In the genomic region with DNA sequence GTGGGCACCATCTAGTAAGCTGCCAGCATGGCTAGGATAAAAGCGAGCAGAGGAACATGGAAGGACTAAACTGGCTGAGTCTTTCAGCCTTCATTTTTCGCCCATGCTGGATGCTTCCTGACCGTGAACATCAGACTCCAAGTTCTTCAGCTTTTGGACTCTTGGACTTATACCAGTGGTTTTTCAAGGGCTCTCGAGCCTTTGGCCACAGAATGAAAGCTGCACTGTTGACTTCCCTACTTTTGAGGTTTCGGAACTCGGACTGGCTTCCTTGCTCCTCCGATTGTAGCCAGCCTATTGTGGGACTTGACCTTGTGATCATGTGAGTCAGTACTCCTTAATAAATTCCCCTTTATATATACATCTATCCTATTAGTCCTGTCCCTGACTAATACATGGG, we compare ENCODE assay signal across 26 cellular contexts.
"Had no signal": no experiment of that assay in that cellular context is flagged by ENCODE, and none has a peak within 500 bp of the region (broad histone marks: within the 10 kb centered on the region; RNA-seq: fewer than 3 reads in every experiment).

No MANE protein-coding gene starts in this region.

- H2AFZ ChIP-seq: neural progenitor cell had no signal

- H3K4me2 ChIP-seq: neural progenitor cell had no signal

- H3K4me3 ChIP-seq: neural progenitor cell, pancreas, prostate gland, right lobe of liver, sigmoid colon, stomach, thoracic aorta, tibial artery, transverse colon, upper lobe of right lung, uterus had no signal

- H3K27me3 ChIP-seq: neural progenitor cell, pancreas, right lobe of liver, sigmoid colon, stomach, tibial artery, transverse colon, upper lobe of right lung, uterus had no signal

- H3K36me3 Mint-ChIP-seq: naive thymus-derived CD4-positive, alpha-beta T cell; natural killer cell treated with Interleukin-12 subunit alpha and Interleukin-12 subunit beta and Interleukin-15 and Interleukin-18, amount 100 ng/mL, for 72 hours; neural progenitor cell; stimulated activated effector memory CD8-positive, alpha-beta T cell treated with anti-CD3 and anti-CD28 coated beads, Interleukin-12 subunit alpha, Interleukin-12 subunit beta, amount 100 ng/mL, for 72 hours; stimulated activated naive B cell treated with anti-CD40 and anti-IgM and Interleukin-4, amounts not matched to agents 10 μg/mL and 1 μg/mL and 100 μg/mL, for 72 hours; type B pancreatic cell had no signal

- H3K4me1 Mint-ChIP-seq: naive thymus-derived CD4-positive, alpha-beta T cell; neural progenitor cell; stimulated activated effector memory CD8-positive, alpha-beta T cell treated with anti-CD3 and anti-CD28 coated beads, Interleukin-12 subunit alpha, Interleukin-12 subunit beta, amount 100 ng/mL, for 72 hours; stimulated activated naive B cell treated with anti-CD40 and anti-IgM and Interleukin-4, amounts not matched to agents 10 μg/mL and 1 μg/mL and 100 μg/mL, for 72 hours had no signal

- H3K36me3 ChIP-seq: neural progenitor cell, pancreas, prostate gland, right lobe of liver, sigmoid colon, stomach, thoracic aorta, tibial artery, transverse colon, upper lobe of right lung, uterus had no signal

- H3K9me3 ChIP-seq: pancreas, prostate gland, right lobe of liver, stomach, thoracic aorta, transverse colon, upper lobe of right lung, uterus had no signal

- H3K27ac Mint-ChIP-seq: naive thymus-derived CD4-positive, alpha-beta T cell; natural killer cell treated with Interleukin-12 subunit alpha and Interleukin-12 subunit beta and Interleukin-15 and Interleukin-18, amount 100 ng/mL, for 72 hours; neural progenitor cell; stimulated activated effector memory CD8-positive, alpha-beta T cell treated with anti-CD3 and anti-CD28 coated beads, Interleukin-12 subunit alpha, Interleukin-12 subunit beta, amount 100 ng/mL, for 72 hours; stimulated activated naive B cell treated with anti-CD40 and anti-IgM and Interleukin-4, amounts not matched to agents 10 μg/mL and 1 μg/mL and 100 μg/mL, for 72 hours; stimulated activated naive CD8-positive, alpha-beta T cell treated with anti-CD3 and anti-CD28 coated beads, Interleukin-15, Interleukin-2, amounts not matched to agents 100 ng/mL and 50 ng/mL, for 24 hours; type B pancreatic cell had no signal

- H3K9ac ChIP-seq: neural progenitor cell had no signal

- ATAC-seq: naive thymus-derived CD4-positive, alpha-beta T cell; natural killer cell treated with Interleukin-12 subunit alpha and Interleukin-12 subunit beta and Interleukin-15 and Interleukin-18, amount 100 ng/mL, for 72 hours; pancreas; right cardiac atrium; right lobe of liver; stimulated activated effector memory CD8-positive, alpha-beta T cell treated with anti-CD3 and anti-CD28 coated beads, Interleukin-12 subunit alpha, Interleukin-12 subunit beta, amount 100 ng/mL, for 72 hours; stimulated activated naive B cell treated with anti-CD40 and anti-IgM and Interleukin-4, amounts not matched to agents 10 μg/mL and 1 μg/mL and 100 μg/mL, for 72 hours; upper lobe of right lung had no signal

- DNase-seq: naive thymus-derived CD4-positive, alpha-beta T cell; occipital lobe; pancreas; retina; right cardiac atrium; right lobe of liver; sigmoid colon; small intestine; stimulated activated CD4-positive, alpha-beta T cell treated with anti-CD3 and anti-CD28 coated beads, Interleukin-15, amount 100 ng/mL, for 24 hours; stimulated activated CD4-positive, alpha-beta T cell treated with anti-CD3 and anti-CD28 coated beads, Interleukin-2, amount 100 ng/mL, for 24 hours; stimulated activated CD4-positive, alpha-beta T cell treated with anti-CD3 and anti-CD28 coated beads, Interleukin-2, amount 100 ng/mL, for 48 hours; stimulated activated CD4-positive, alpha-beta T cell treated with anti-CD3 and anti-CD28 coated beads, Interleukin-4, amount 100 ng/mL, for 24 hours; stimulated activated naive B cell treated with anti-CD40 and anti-IgM and Interleukin-4, amounts not matched to agents 10 μg/mL and 1 μg/mL and 100 μg/mL, for 72 hours; stimulated activated naive CD4-positive, alpha-beta T cell treated with Interleukin-2 at 50 U/mL for 16 hours; stomach; tibial artery; transverse colon; upper lobe of right lung; uterus had no signal

- H3K27ac ChIP-seq: neural progenitor cell, pancreas, prostate gland, right lobe of liver, sigmoid colon, stomach, thoracic aorta, tibial artery, transverse colon, upper lobe of right lung, uterus had no signal

- H3K4me3 Mint-ChIP-seq: naive thymus-derived CD4-positive, alpha-beta T cell; natural killer cell treated with Interleukin-12 subunit alpha and Interleukin-12 subunit beta and Interleukin-15 and Interleukin-18, amount 100 ng/mL, for 72 hours; neural progenitor cell; stimulated activated effector memory CD8-positive, alpha-beta T cell treated with anti-CD3 and anti-CD28 coated beads, Interleukin-12 subunit alpha, Interleukin-12 subunit beta, amount 100 ng/mL, for 72 hours; stimulated activated naive B cell treated with anti-CD40 and anti-IgM and Interleukin-4, amounts not matched to agents 10 μg/mL and 1 μg/mL and 100 μg/mL, for 72 hours; stimulated activated naive CD8-positive, alpha-beta T cell treated with anti-CD3 and anti-CD28 coated beads, Interleukin-15, Interleukin-2, amounts not matched to agents 100 ng/mL and 50 ng/mL, for 24 hours; type B pancreatic cell had no signal

- H3K27me3 Mint-ChIP-seq: naive thymus-derived CD4-positive, alpha-beta T cell; natural killer cell treated with Interleukin-12 subunit alpha and Interleukin-12 subunit beta and Interleukin-15 and Interleukin-18, amount 100 ng/mL, for 72 hours; stimulated activated naive B cell treated with anti-CD40 and anti-IgM and Interleukin-4, amounts not matched to agents 10 μg/mL and 1 μg/mL and 100 μg/mL, for 72 hours; stimulated activated naive CD8-positive, alpha-beta T cell treated with anti-CD3 and anti-CD28 coated beads, Interleukin-15, Interleukin-2, amounts not matched to agents 100 ng/mL and 50 ng/mL, for 24 hours; type B pancreatic cell had no signal

- H3K4me1 ChIP-seq: neural progenitor cell, pancreas, prostate gland, right lobe of liver, tibial artery, upper lobe of right lung, uterus had no signal

- H3K9me3 Mint-ChIP-seq: neural progenitor cell, type B pancreatic cell had no signal
